Comparison of ENCODE assay signal across 8 cellular contexts in the genomic region with DNA sequence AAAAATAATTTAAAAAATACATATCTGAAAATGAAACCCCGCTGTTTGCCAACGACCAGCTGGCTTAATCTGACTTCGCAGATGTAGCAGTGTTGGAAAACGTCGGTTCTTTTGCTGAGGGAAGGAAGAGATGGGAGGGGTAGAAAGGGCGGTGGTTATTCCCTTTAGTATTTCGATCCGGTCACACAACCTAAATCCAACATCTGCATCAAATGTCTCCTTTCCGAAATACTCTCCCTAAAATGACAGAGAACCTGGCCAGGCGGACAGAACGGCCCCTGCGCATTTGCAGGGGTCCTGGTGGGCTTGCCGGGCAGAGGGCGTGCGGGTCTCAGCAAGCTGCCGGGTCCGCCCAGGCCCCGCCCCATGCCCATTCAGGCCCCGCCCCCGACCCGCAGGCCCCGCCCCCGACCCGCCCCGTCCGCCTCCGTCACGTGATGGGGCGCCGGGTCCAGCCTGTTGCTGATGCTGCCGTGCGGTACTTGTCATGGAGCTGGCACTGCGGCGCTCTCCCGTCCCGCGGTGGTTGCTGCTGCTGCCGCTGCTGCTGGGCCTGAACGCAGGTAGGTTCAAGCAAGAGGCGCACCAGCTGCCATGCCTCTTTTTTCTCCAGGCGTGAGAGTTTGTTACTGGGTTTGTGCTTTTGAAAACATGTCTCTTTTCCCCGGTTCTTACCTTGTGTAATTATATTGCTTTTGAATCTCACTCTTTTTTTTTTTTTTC. TPM values are rescaled to one million over a fixed set of nuclear protein-coding genes. Genes with fewer than 3 reads are reported as not detected.
DNase-seq lines count a peak whose midpoint lies in the region; ATAC-seq and TF ChIP-seq lines count a peak whose summit lies in the region.

A gene with protein sequence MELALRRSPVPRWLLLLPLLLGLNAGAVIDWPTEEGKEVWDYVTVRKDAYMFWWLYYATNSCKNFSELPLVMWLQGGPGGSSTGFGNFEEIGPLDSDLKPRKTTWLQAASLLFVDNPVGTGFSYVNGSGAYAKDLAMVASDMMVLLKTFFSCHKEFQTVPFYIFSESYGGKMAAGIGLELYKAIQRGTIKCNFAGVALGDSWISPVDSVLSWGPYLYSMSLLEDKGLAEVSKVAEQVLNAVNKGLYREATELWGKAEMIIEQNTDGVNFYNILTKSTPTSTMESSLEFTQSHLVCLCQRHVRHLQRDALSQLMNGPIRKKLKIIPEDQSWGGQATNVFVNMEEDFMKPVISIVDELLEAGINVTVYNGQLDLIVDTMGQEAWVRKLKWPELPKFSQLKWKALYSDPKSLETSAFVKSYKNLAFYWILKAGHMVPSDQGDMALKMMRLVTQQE (plus strand): TSS at position 459 of the 723 bp plus-strand sequence. CDS start 29 bp downstream, at position 488.

- CTCF ChIA-PET in OCI-LY7 (lab: Charles Lee; ENCODE audit: unreplicated experiment) = interaction anchor here (0.6 to 1.1 kb wide), 2 partner anchors 22 to 1227 kb away, joined by 3 read pairs; a partner anchor contains a TSS

- peaks cover 2% of the 10 kb centered on the region; the same call in 1 of the 2 replicates for H3K9me3 ChIP-seq in HUES6 (ENCODE audit: control insufficient read depth, insufficient read depth, low read depth, low read length)
- H3K9me3 ChIP-seq in OCI-LY7 (ENCODE audit: low read length) = peaks cover 10% of the 10 kb centered on the region; the same call in 1 of the 2 replicates
- H3K9me3 ChIP-seq in esophagus (ENCODE audit: control insufficient read depth in 2 of 2, insufficient read depth in 1 of 2, low read depth in 1 of 2, low read length in 1 of 2) = no peaks in the 10 kb centered on the region
- H3K9me3 ChIP-seq in muscle layer of colon (ENCODE audit: low read length) = no peaks in the 10 kb centered on the region

- no TSS peak for BruUV-seq in OCI-LY7 (replicated peaks; lab: Mats Ljungman, UMichigan)

- peak within 1 kb of the TSS; percentile 68 for H2AFZ ChIP-seq in OCI-LY7 (ENCODE audit: low read length)

- H3K4me2 ChIP-seq in OCI-LY7 (ENCODE audit: low read length) = peak within 1 kb of the TSS; percentile 91

- 0 out of 2 replicates have a peak, but pooled peaks have one; percentile 16 for TF ChIP-seq CTCF in OCI-LY7 (conservative IDR thresholded peaks at IDR 0.05; ENCODE audit: low read length)

- POLR2A ChIA-PET in OCI-LY7 (lab: Charles Lee) = interaction anchor here (0.6 to 2.6 kb wide), 6 partner anchors 10 to 195 kb away, joined by 3 to 14 read pairs (median 4); no protein-coding TSS in a partner anchor

- H3K27me3 ChIP-seq in HUES6 (ENCODE audit: control insufficient read depth, insufficient read depth, low read length) = no peaks in the 10 kb centered on the region
- H3K27me3 ChIP-seq in esophagus (ENCODE audit: control insufficient read depth in 1 of 2, insufficient read depth in 2 of 2, low read length in 2 of 2) = no peaks in the 10 kb centered on the region
- no peaks in the 10 kb centered on the region for H3K27me3 ChIP-seq in muscle layer of colon (ENCODE audit: control insufficient read depth in 1 of 2, insufficient read depth in 2 of 2, low read length in 2 of 2)

- H3K36me3 ChIP-seq in HUES6 (ENCODE audit: control insufficient read depth, insufficient read depth, low read length) (peaks cover 4% of the 10 kb centered on the region; the same call in 1 of the 2 replicates), OCI-LY7 (ENCODE audit: insufficient read depth, low read length) (peaks cover 15% of the 10 kb centered on the region), esophagus (ENCODE audit: control insufficient read depth in 2 of 2, insufficient read depth in 2 of 2, low read length in 1 of 2) (peaks cover 0 to 4% of the 10 kb centered on the region in 2 donors), muscle layer of colon (ENCODE audit: insufficient read depth, low read length) (peaks cover 8% of the 10 kb centered on the region)

- peak; percentile 71 for ATAC-seq in GM21381 (IDR thresholded peaks at IDR 0.05; ENCODE audit: unreplicated experiment)

- H3K27ac ChIP-seq in HUES6 (ENCODE audit: low read depth, low read length) = no peak within 1 kb of the TSS
- peak within 1 kb of the TSS; percentile 45 for H3K27ac ChIP-seq in OCI-LY7 (ENCODE audit: low read depth, low read length, poor library complexity, severe bottlenecking)
- H3K27ac ChIP-seq in esophagus (ENCODE audit: low read depth in 2 of 2, low read length in 1 of 2) = peak within 1 kb of the TSS; percentile 75 to 88
- H3K27ac ChIP-seq in muscle layer of colon (ENCODE audit: low read depth, low read length) = peak within 1 kb of the TSS; percentile 45

- peaks cover 12% of the 10 kb centered on the region for H3K4me1 ChIP-seq in HUES6 (ENCODE audit: control insufficient read depth, insufficient read depth, low read length)
- peaks cover 25% of the 10 kb centered on the region for H3K4me1 ChIP-seq in OCI-LY7 (ENCODE audit: insufficient read depth, low read length, poor library complexity, severe bottlenecking)
- peaks cover 0 to 8% of the 10 kb centered on the region in 2 donors for H3K4me1 ChIP-seq in esophagus (ENCODE audit: control insufficient read depth in 2 of 2, insufficient read depth in 2 of 2, low read length in 1 of 2)
- peaks cover 12% of the 10 kb centered on the region for H3K4me1 ChIP-seq in muscle layer of colon (ENCODE audit: insufficient read depth, low read length)

- no peaks in the 10 kb centered on the region for H3K9me2 ChIP-seq in OCI-LY7 (ENCODE audit: insufficient read depth, low read length)

- H3K79me2 ChIP-seq in OCI-LY7 (ENCODE audit: insufficient read depth, low read depth, low read length) = peaks cover 21% of the 10 kb centered on the region; the same call in 1 of the 2 replicates

- H3K9ac ChIP-seq in HUES6 (ENCODE audit: low read length) (no peak within 1 kb of the TSS), muscle layer of colon (ENCODE audit: low read length) (peak within 1 kb of the TSS; percentile 49)

- DNase-seq in COLO668 (lab: John Stamatoyannopoulos, UW; ENCODE audit: unreplicated experiment) (peak; percentile 77), OCI-LY7 (ENCODE audit: low spot score) (peak; percentile 90), activated T-cell treated with anti-CD3 and anti-CD28 coated beads for 48 hours (ENCODE audit: low read depth) (peak; percentile 79)
- peak; percentile 60 to 65 for DNase-seq in stimulated activated CD8-positive, alpha-beta memory T cell treated with anti-CD3 and anti-CD28 coated beads, Interleukin-7, amount 100 ng/mL, for 1 hour (ENCODE audit: low read depth in 2 of 2)

- no peaks in the 10 kb centered on the region for H4K20me1 ChIP-seq in OCI-LY7 (ENCODE audit: insufficient read depth, low read length)

- WGBS in esophagus, 2 donors = 1% methylated on average over 37 to 42 of the region's 42 CpGs

- intact Hi-C loops in OCI-LY7 (cut with micrococcal nuclease; ENCODE audit: unreplicated experiment) = loop anchor here (1.0 kb wide), 2 partner anchors 27 to 107 kb away; a partner anchor contains a TSS

- H3K4me3 ChIP-seq in HUES6 (ENCODE audit: low read depth, low read length) = peak within 1 kb of the TSS; percentile 81
- H3K4me3 ChIP-seq in OCI-LY7 (ENCODE audit: low read depth, low read length, poor library complexity, severe bottlenecking) = peak within 1 kb of the TSS; percentile 78
- H3K4me3 ChIP-seq in esophagus (ENCODE audit: low read depth in 1 of 2, low read length in 2 of 2) = peak within 1 kb of the TSS; percentile 64 to 66
- peak within 1 kb of the TSS; percentile 43 to 81 for H3K4me3 ChIP-seq in muscle layer of colon (ENCODE audit: low read depth in 1 of 2, low read length in 2 of 2)

RNA-seq across cellular contexts. Expression of the gene that starts here (rescaled TPM):
- total RNA-seq in OCI-LY7 (2014; rRNA removed; shearing (Covaris generic)) = 36.5 and 48.2 TPM in 2 replicates
- total RNA-seq in OCI-LY7 (2022) = 43.0 and 48.8 TPM in 2 replicates
- 10 to 100 TPM; 51.1 to 98.3 TPM for polyA plus RNA-seq in esophagus
